21 cellular contexts compared by ENCODE assay signal in genomic region chr6:46736913-46737312, GRCh38. TPM values are rescaled to one million over a fixed set of nuclear protein-coding genes. Genes with fewer than 3 reads are reported as not detected.
DNase-seq lines count a peak whose midpoint lies in the region; ATAC-seq, FAIRE-seq and TF ChIP-seq lines count a peak whose summit lies in the region.
"Had no signal": no experiment of that assay in that cellular context is flagged by ENCODE, and none has a peak within 500 bp of the region (broad histone marks: within the 10 kb centered on the region; RNA-seq: fewer than 3 reads in every experiment).

No MANE protein-coding gene starts in this region.

- no peak overlapping the region for H3K27ac Mint-ChIP-seq in nephron
- H3K27ac Mint-ChIP-seq: CD14-positive monocyte, GM23338, HFFc6 had no signal

- H2AFZ ChIP-seq in PC-3 (ENCODE audit: low read length): no peak overlapping the region
- H2AFZ ChIP-seq: GM23338 had no signal

- POLR2A ChIA-PET in PC-3 (lab: Charles Lee; ENCODE audit: unreplicated experiment): no interaction called here

- peaks cover 40% of the 10 kb centered on the region for H3K4me1 ChIP-seq in PC-3 (ENCODE audit: insufficient read depth, low read length)
- H3K4me1 ChIP-seq: BLaER1 had no signal

- intact Hi-C loops in PC-3 (cut with micrococcal nuclease): no loop called here

- no peaks in the 10 kb centered on the region for H3K36me3 Mint-ChIP-seq in nephron (ENCODE audit: low read depth)
- H3K36me3 Mint-ChIP-seq: CD4-positive, alpha-beta memory T cell had no signal

- no peaks in the 10 kb centered on the region for H3F3A ChIP-seq in PC-3 (ENCODE audit: low read length, unreplicated experiment)

- H3K36me3 ChIP-seq in PC-3 (ENCODE audit: low read depth, low read length) (no peaks in the 10 kb centered on the region), bronchial epithelial cell (ENCODE audit: control insufficient read depth, insufficient read depth, low read length) (no peaks in the 10 kb centered on the region)
- H3K36me3 ChIP-seq: BLaER1 had no signal

- no peak overlapping the region for H3K4me3 ChIP-seq in PC-3 (ENCODE audit: low read length)
- no peak overlapping the region for H3K4me3 ChIP-seq in bronchial epithelial cell (ENCODE audit: low read depth, low read length)
- H3K4me3 ChIP-seq: BLaER1, GM23338 had no signal

- no peaks in the 10 kb centered on the region for H3K9me3 Mint-ChIP-seq in nephron
- H3K9me3 Mint-ChIP-seq: GM23338, HFFc6 had no signal

- peaks cover 60% of the 10 kb centered on the region for H3K27me3 Mint-ChIP-seq in nephron (ENCODE audit: low read depth)

- H3K9me2 ChIP-seq in PC-3 (replicated peaks; ENCODE audit: low read length): no peaks in the 10 kb centered on the region; the same call in 1 of the 2 replicates

- peak; percentile 8 for ATAC-seq in PC-3
- ATAC-seq in HG03565 (IDR thresholded peaks at IDR 0.05; ENCODE audit: unreplicated experiment): no peak
- ATAC-seq: GM23338 had no signal

- H3K79me2 ChIP-seq in PC-3 (ENCODE audit: low read length): no peaks in the 10 kb centered on the region

- DNase-seq in ELR (ENCODE audit: low read depth): peak; percentile 17
- peak; percentile 29 for DNase-seq in PC-3
- DNase-seq in bronchial epithelial cell (ENCODE audit: low read depth): peak; percentile 35
- no peak for DNase-seq in NCI-H345 treated with DMSO at 0.1 percent for 48 hours (lab: John Stamatoyannopoulos, UW; ENCODE audit: unreplicated experiment)
- DNase-seq in DMS53 treated with DMSO at 0.1 percent for 48 hours (lab: John Stamatoyannopoulos, UW; ENCODE audit: unreplicated experiment): no peak
- no peak for DNase-seq in HT-29 (ENCODE audit: low spot score)
- DNase-seq: 8988T; CD4-positive, alpha-beta memory T cell; DMS 273 treated with DMSO at 0.1 percent for 48 hours; DMS53; GDM1; HCEC 1CT; HFFc6 had no signal

- TF ChIP-seq CTCF in PC-3 (conservative IDR thresholded peaks at IDR 0.05; ENCODE audit: low read depth, low read length) (no peak), bronchial epithelial cell (IDR thresholded peaks at IDR 0.05; ENCODE audit: insufficient read depth, low read length, severe bottlenecking) (no peak), nephron (IDR thresholded peaks at IDR 0.05; ENCODE audit: unreplicated experiment in 3 of 3) (no peak)

- no peaks in the 10 kb centered on the region for H4K20me1 ChIP-seq in PC-3 (ENCODE audit: low read length)
- H4K20me1 ChIP-seq: BLaER1 had no signal

- FAIRE-seq in bronchial epithelial cell (lab: Jason Lieb, UNC): no peak
- FAIRE-seq: GM12892, H54 had no signal

- no peak overlapping the region for H3K4me2 ChIP-seq in PC-3 (ENCODE audit: low read length)
- H3K4me2 ChIP-seq: BLaER1, GM23338 had no signal

- H3K9me3 ChIP-seq in PC-3 (ENCODE audit: low read length): no peaks in the 10 kb centered on the region

- H3K27ac ChIP-seq in PC-3 (ENCODE audit: low read length): no peak overlapping the region
- H3K27ac ChIP-seq: BLaER1 had no signal

- BruUV-seq in PC-3 (replicated peaks; lab: Mats Ljungman, UMichigan): no TSS peak

- H3K4me3 Mint-ChIP-seq in nephron: peak overlapping the region in 2 of 3 experiments; percentile 41 to 53
- H3K4me3 Mint-ChIP-seq: CD4-positive, alpha-beta memory T cell; HFFc6 had no signal

- H3K27me3 ChIP-seq in PC-3 (ENCODE audit: low read length) (no peaks in the 10 kb centered on the region), bronchial epithelial cell (ENCODE audit: control insufficient read depth, insufficient read depth, low read length) (no peaks in the 10 kb centered on the region)
- H3K27me3 ChIP-seq: BLaER1 had no signal

- H3K9ac ChIP-seq in PC-3 (ENCODE audit: low read length): no peak overlapping the region
- H3K9ac ChIP-seq: BLaER1 had no signal

- no peaks in the 10 kb centered on the region for H3K4me1 Mint-ChIP-seq in nephron

- CTCF ChIA-PET in PC-3 (lab: Charles Lee): no interaction called here

RNA-seq across cellular contexts. Expression of gene PLA2G7, which starts 1.7 kb away (rescaled TPM):
- total RNA-seq in PC-3 (2014; rRNA removed): 1.8 and 2.9 TPM in 2 replicates
- total RNA-seq in bronchial epithelial cell: not detected in 2 replicates
- not detected in 2 replicates for total RNA-seq in HT-29 (2014; rRNA removed; shearing (Covaris generic))
- total RNA-seq: A673, HFFc6 had no signal

RNA-seq across cellular contexts. Expression of gene ANKRD66, which starts 9.8 kb away (rescaled TPM):
- not detected in 2 replicates for total RNA-seq in PC-3 (2014; rRNA removed)
- not detected in 2 replicates for total RNA-seq in bronchial epithelial cell
- total RNA-seq in HT-29 (2014; rRNA removed; shearing (Covaris generic)): not detected in 2 replicates
- total RNA-seq: A673; CD4-positive, alpha-beta memory T cell; GM23338; HFFc6 had no signal

RNA-seq across cellular contexts. Expression of gene TDRD6, which starts 49.2 kb away (rescaled TPM):
- 0.07 TPM in 1 of 2 replicates, not detected in the other for total RNA-seq in PC-3 (2014; rRNA removed)
- 0.26 TPM in 2 replicates for total RNA-seq in bronchial epithelial cell
- not detected in 2 replicates for total RNA-seq in HT-29 (2014; rRNA removed; shearing (Covaris generic))
- total RNA-seq: A673, HFFc6 had no signal

RNA-seq across cellular contexts. Expression of gene MEP1A, which starts 56.3 kb away (rescaled TPM):
- total RNA-seq in PC-3 (2014; rRNA removed) (not detected in 2 replicates), bronchial epithelial cell (not detected in 2 replicates)
- total RNA-seq in HT-29 (2014; rRNA removed; shearing (Covaris generic)): 0.05 TPM in 1 of 2 replicates, not detected in the other
- total RNA-seq: A673; CD4-positive, alpha-beta memory T cell; GM23338; HFFc6 had no signal

Comparison
In these comparisons a context has a peak if more than half of its experiments do, and no peak if none do; other contexts are left out.
1. DNase-seq: peak in ELR (single experiment), PC-3 (single experiment) and bronchial epithelial cell (single experiment); none in NCI-H345 treated with DMSO at 0.1 percent for 48 hours (single experiment), DMS53 treated with DMSO at 0.1 percent for 48 hours (single experiment) and HT-29 (single experiment).